18 cellular contexts compared by ENCODE assay signal in genomic region chr5:2475902-2476301, GRCh38.
DNase-seq lines count a peak whose midpoint lies in the region; ATAC-seq and TF ChIP-seq lines count a peak whose summit lies in the region.
"Had no signal": no experiment of that assay in that cellular context is flagged by ENCODE, and none has a peak within 500 bp of the region (broad histone marks: within the 10 kb centered on the region; RNA-seq: fewer than 3 reads in every experiment).

No MANE protein-coding gene starts in this region.

- 82% methylated on average over 3 of the region's 3 CpGs; no CpG with 5 or more reads in 1 of the 2 experiments for WGBS in endodermal cell (ENCODE audit: insufficient coverage in 1 of 2, insufficient read length in 1 of 2), 2 experiments
- WGBS in mesendoderm (ENCODE audit: extremely low coverage, insufficient coverage, low lambda C conversion rate), result no CpG with 5 or more reads among the region's 3 CpGs

- H3K18ac ChIP-seq in mesendoderm (ENCODE audit: low read length), result no peak overlapping the region

- H2AK5ac ChIP-seq in mesendoderm (ENCODE audit: low read length), result no peak overlapping the region

- H3K27ac Mint-ChIP-seq in endodermal cell, result no peak overlapping the region
- H3K27ac Mint-ChIP-seq in activated T-helper 2 cell treated with anti-CD3 and anti-CD28 coated beads, Interferon-gamma antibody, Interleukin-2, Interleukin-4, amounts not matched to agents 10 μg/mL and 5 μg/mL and 100 μg/mL, durations not matched to agents 14 hours and 24 hours and 36 hours, result no peak overlapping the region
- H3K27ac Mint-ChIP-seq: CD4-positive, alpha-beta T cell; HFFc6 had no signal

- peaks cover 8% of the 10 kb centered on the region for H3K9me3 Mint-ChIP-seq in endodermal cell
- peaks cover 17% of the 10 kb centered on the region for H3K9me3 Mint-ChIP-seq in activated T-helper 2 cell treated with anti-CD3 and anti-CD28 coated beads, Interferon-gamma antibody, Interleukin-2, Interleukin-4, amounts not matched to agents 10 μg/mL and 5 μg/mL and 100 μg/mL, durations not matched to agents 14 hours and 24 hours and 36 hours
- H3K9me3 Mint-ChIP-seq: CD4-positive, alpha-beta T cell had no signal

- DNase-seq in H7 (peak; percentile 64), endodermal cell (no peak), mesendoderm (peak; percentile 6), NCI-H187 (lab: John Stamatoyannopoulos, UW) (no peak)
- DNase-seq in activated T-helper 2 cell treated with anti-CD3 and anti-CD28 coated beads, Interferon-gamma antibody, Interleukin-2, Interleukin-4, amounts not matched to agents 10 μg/mL and 5 μg/mL and 100 μg/mL, durations not matched to agents 14 hours and 24 hours and 36 hours (ENCODE audit: low spot score), result no peak
- DNase-seq: ACHN; Calu3; CD4-positive, alpha-beta T cell; DMS 273 treated with DMSO at 0.1 percent for 48 hours; GOT3; HCEC 1CT; HFFc6; IMR-90 had no signal

- H3K56ac ChIP-seq in mesendoderm (ENCODE audit: low read length), result no peak overlapping the region

- no peak overlapping the region for H3K4me3 Mint-ChIP-seq in endodermal cell
- H3K4me3 Mint-ChIP-seq in activated T-helper 2 cell treated with anti-CD3 and anti-CD28 coated beads, Interferon-gamma antibody, Interleukin-2, Interleukin-4, amounts not matched to agents 10 μg/mL and 5 μg/mL and 100 μg/mL, durations not matched to agents 14 hours and 24 hours and 36 hours (ENCODE audit: low read depth), result no peak overlapping the region
- H3K4me3 Mint-ChIP-seq: CD4-positive, alpha-beta T cell; HFFc6 had no signal

- H3K4ac ChIP-seq in mesendoderm (ENCODE audit: low read depth, low read length), result no peak overlapping the region

- no peak overlapping the region for H2BK5ac ChIP-seq in mesendoderm (ENCODE audit: low read length)

- H3K27me3 ChIP-seq in H7 (ENCODE audit: control insufficient read depth, insufficient read depth, low read length) (no peaks in the 10 kb centered on the region), endodermal cell (ENCODE audit: control insufficient read depth, insufficient read depth, low read length, poor library complexity, severe bottlenecking) (no peaks in the 10 kb centered on the region), mesendoderm (ENCODE audit: insufficient read depth, low read length, poor library complexity) (no peaks in the 10 kb centered on the region)

- H3K27me3 Mint-ChIP-seq in endodermal cell (ENCODE audit: insufficient read depth), result peaks cover 25% of the 10 kb centered on the region
- H3K27me3 Mint-ChIP-seq in activated T-helper 2 cell treated with anti-CD3 and anti-CD28 coated beads, Interferon-gamma antibody, Interleukin-2, Interleukin-4, amounts not matched to agents 10 μg/mL and 5 μg/mL and 100 μg/mL, durations not matched to agents 14 hours and 24 hours and 36 hours (ENCODE audit: low read depth), result no peaks in the 10 kb centered on the region
- H3K27me3 Mint-ChIP-seq: CD4-positive, alpha-beta T cell had no signal

- H3K36me3 ChIP-seq in H7 (replicated peaks; ENCODE audit: control insufficient read depth, insufficient read depth, low read length) (no peaks in the 10 kb centered on the region), endodermal cell (ENCODE audit: control insufficient read depth, insufficient read depth, low read length) (no peaks in the 10 kb centered on the region), mesendoderm (ENCODE audit: control insufficient read depth, insufficient read depth, low read length) (no peaks in the 10 kb centered on the region)
- H3K36me3 ChIP-seq: BLaER1 treated with 17β-estradiol and CSF1 and Interleukin-3, amounts not matched to agents 10 nM and 100 nM had no signal

- peak; percentile 22 for TF ChIP-seq CTCF in C4-2B (conservative IDR thresholded peaks at IDR 0.05)
- peak; percentile 57 for TF ChIP-seq CTCF in endodermal cell (conservative IDR thresholded peaks at IDR 0.05)

- no peaks in the 10 kb centered on the region for H3K9me3 ChIP-seq in endodermal cell (ENCODE audit: control insufficient read depth, low read length)

- no peak overlapping the region for H3K9ac ChIP-seq in endodermal cell (ENCODE audit: extremely low read depth, low read length, poor library complexity, severe bottlenecking)
- no peak overlapping the region for H3K9ac ChIP-seq in mesendoderm (ENCODE audit: low read length)
- H3K9ac ChIP-seq: BLaER1 treated with 17β-estradiol and CSF1 and Interleukin-3, amounts not matched to agents 10 nM and 100 nM had no signal

- H2BK15ac ChIP-seq in mesendoderm (replicated peaks; ENCODE audit: low read depth), result no peak overlapping the region

- H4K5ac ChIP-seq in mesendoderm (ENCODE audit: low read length), result no peak overlapping the region

- ATAC-seq in GM19452 (IDR thresholded peaks at IDR 0.05; ENCODE audit: unreplicated experiment) (no peak), HG03442 (IDR thresholded peaks at IDR 0.05; ENCODE audit: unreplicated experiment) (no peak)
- ATAC-seq: GM12878 had no signal

- no peak overlapping the region for H3K23ac ChIP-seq in mesendoderm (ENCODE audit: low read length)

- H3K27ac ChIP-seq in C4-2B, result no peak overlapping the region
- no peak overlapping the region for H3K27ac ChIP-seq in endodermal cell (ENCODE audit: low read depth, low read length)
- no peak overlapping the region for H3K27ac ChIP-seq in mesendoderm (ENCODE audit: low read depth, low read length)
- H3K27ac ChIP-seq: BLaER1 treated with 17β-estradiol and CSF1 and Interleukin-3, amounts not matched to agents 10 nM and 100 nM had no signal

- H3K4me1 Mint-ChIP-seq in endodermal cell, result no peaks in the 10 kb centered on the region
- no peaks in the 10 kb centered on the region for H3K4me1 Mint-ChIP-seq in activated T-helper 2 cell treated with anti-CD3 and anti-CD28 coated beads, Interferon-gamma antibody, Interleukin-2, Interleukin-4, amounts not matched to agents 10 μg/mL and 5 μg/mL and 100 μg/mL, durations not matched to agents 14 hours and 24 hours and 36 hours (ENCODE audit: low read depth)

- H3K4me3 ChIP-seq in H7 (ENCODE audit: insufficient read depth, low read depth, low read length) (no peak overlapping the region), endodermal cell (ENCODE audit: low read length) (no peak overlapping the region), mesendoderm (ENCODE audit: low read length) (no peak overlapping the region)
- H3K4me3 ChIP-seq: BLaER1 treated with 17β-estradiol and CSF1 and Interleukin-3, amounts not matched to agents 10 nM and 100 nM; GM12878 had no signal

- no peaks in the 10 kb centered on the region for H3K36me3 Mint-ChIP-seq in endodermal cell (ENCODE audit: low read depth)
- no peaks in the 10 kb centered on the region for H3K36me3 Mint-ChIP-seq in activated T-helper 2 cell treated with anti-CD3 and anti-CD28 coated beads, Interferon-gamma antibody, Interleukin-2, Interleukin-4, amounts not matched to agents 10 μg/mL and 5 μg/mL and 100 μg/mL, durations not matched to agents 14 hours and 24 hours and 36 hours (ENCODE audit: low read depth)

- H3K4me1 ChIP-seq in endodermal cell (ENCODE audit: control insufficient read depth, insufficient read depth, low read length) (no peaks in the 10 kb centered on the region), mesendoderm (ENCODE audit: control insufficient read depth, low read depth, low read length) (no peaks in the 10 kb centered on the region)

- H2BK120ac ChIP-seq in mesendoderm (ENCODE audit: low read depth, low read length), result no peak overlapping the region

- no peaks in the 10 kb centered on the region for H3K79me2 ChIP-seq in mesendoderm (ENCODE audit: control insufficient read depth, insufficient read depth, low read length)

- H3K4me2 ChIP-seq in mesendoderm (ENCODE audit: low read length), result no peak overlapping the region

- intact Hi-C loops in activated T-helper 2 cell treated with anti-CD3 and anti-CD28 coated beads, Interferon-gamma antibody, Interleukin-2, Interleukin-4, amounts not matched to agents 10 μg/mL and 5 μg/mL and 100 μg/mL, durations not matched to agents 14 hours and 24 hours and 36 hours (cut with micrococcal nuclease), result no loop called here

- H4K8ac ChIP-seq in mesendoderm (ENCODE audit: low read depth, low read length), result no peak overlapping the region

- no peaks in the 10 kb centered on the region for H3K79me1 ChIP-seq in mesendoderm (ENCODE audit: low read length)

Comparison
In these comparisons a context has a peak if more than half of its experiments do, and no peak if none do; other contexts are left out.
1. DNase-seq: peak in H7 (single experiment) and mesendoderm (single experiment); none in endodermal cell (single experiment), NCI-H187 (0 of 2) and activated T-helper 2 cell treated with anti-CD3 and anti-CD28 coated beads, Interferon-gamma antibody, Interleukin-2, Interleukin-4, amounts not matched to agents 10 μg/mL and 5 μg/mL and 100 μg/mL, durations not matched to agents 14 hours and 24 hours and 36 hours (single experiment).